In the genomic region with DNA sequence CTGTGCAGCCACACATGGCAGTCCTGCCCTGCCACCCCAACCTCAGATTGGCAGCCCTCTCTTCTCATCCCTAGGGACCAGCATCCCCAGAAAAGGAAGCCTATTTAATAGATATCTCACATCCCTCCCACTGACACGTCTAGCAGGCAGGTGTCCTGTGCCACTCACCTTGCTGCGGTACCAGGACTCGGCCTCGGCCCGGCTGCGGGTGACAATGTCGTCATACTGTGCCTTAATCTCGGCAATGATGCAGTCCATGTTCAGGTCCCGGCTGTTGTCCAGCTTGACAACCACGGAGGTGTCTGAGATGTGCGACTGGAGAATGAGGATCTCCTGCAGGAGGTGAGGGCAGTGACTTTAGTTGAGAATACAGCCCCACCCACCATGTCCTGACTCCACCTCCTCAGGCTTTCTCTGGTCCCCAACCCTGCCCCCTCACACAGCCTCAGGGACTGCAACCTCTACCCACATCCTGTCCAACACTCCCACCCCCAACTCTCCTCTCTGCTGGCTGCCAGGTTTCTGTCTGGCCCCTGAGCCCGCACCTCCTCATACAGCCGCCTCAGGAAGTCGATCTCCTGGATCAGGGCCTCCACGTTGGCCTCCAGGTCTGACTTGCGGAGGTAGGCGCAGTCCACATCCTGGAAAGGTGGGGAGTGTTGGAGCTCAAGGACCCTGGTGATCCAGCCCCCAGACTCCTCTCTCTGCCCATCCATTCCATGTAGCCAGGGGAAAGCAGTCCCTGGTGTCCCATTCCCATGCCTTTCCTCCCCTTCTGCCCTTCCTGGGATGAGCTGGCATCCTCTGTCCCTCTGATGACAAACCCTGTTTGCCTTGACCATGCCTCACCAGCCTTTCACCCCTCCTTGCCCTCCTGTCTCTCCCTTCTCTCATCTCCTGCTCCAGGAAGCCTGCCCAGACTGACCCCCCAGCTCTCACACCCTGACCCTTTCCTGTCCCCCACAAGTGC, we compare ENCODE assay signal across 14 cellular contexts. TPM values are rescaled to one million over a fixed set of nuclear protein-coding genes. Genes with fewer than 3 reads are reported as not detected.
DNase-seq lines count a peak whose midpoint lies in the region; ATAC-seq, FAIRE-seq and TF ChIP-seq lines count a peak whose summit lies in the region.
"Not testable (repeated sequence)": the region's sequence is repeated elsewhere in the genome, so short reads cannot be mapped to it uniquely, and the experiment has no call there.
"Had no signal": no experiment of that assay in that cellular context is flagged by ENCODE, and none has a peak within 500 bp of the region (broad histone marks: within the 10 kb centered on the region; RNA-seq: fewer than 3 reads in every experiment).

No MANE protein-coding gene starts in this region.

- CTCF ChIA-PET in A549 (lab: Yijun Ruan, JAX) (interaction anchor here (1.1 to 15.3 kb wide), 13 partner anchors 9 to 593 kb away, joined by 3 to 387 read pairs (median 9); a partner anchor contains a TSS), GM12878 (lab: Yijun Ruan, JAX) (interaction anchor here (0.6 kb wide), 1 partner anchor 45 kb away, joined by 4 read pairs; no protein-coding TSS in a partner anchor)
- CTCF ChIA-PET in PC-9 (lab: Charles Lee); naive thymus-derived CD4-positive, alpha-beta T cell (lab: Charles Lee): not testable (repeated sequence)

- POLR2A ChIA-PET in A549 (lab: Yijun Ruan, JAX), result interaction anchor here (0.7 to 1.2 kb wide), 6 partner anchors 23 to 141 kb away, joined by 3 to 6 read pairs (median 4); no protein-coding TSS in a partner anchor
- POLR2A ChIA-PET in PC-9 (lab: Charles Lee; ENCODE audit: unreplicated experiment); GM12878 (lab: Charles Lee); naive thymus-derived CD4-positive, alpha-beta T cell (lab: Charles Lee): not testable (repeated sequence)

- peak overlapping the region in 1 of 9 donors; percentile 13 for H3K27ac Mint-ChIP-seq in naive thymus-derived CD4-positive, alpha-beta T cell

- not testable (repeated sequence) for TF ChIP-seq CTCF in A549 (IDR thresholded peaks at IDR 0.05); PC-9 (conservative IDR thresholded peaks at IDR 0.05); GM12878 (IDR thresholded peaks at IDR 0.05 in 2 of 3, conservative IDR thresholded peaks at IDR 0.05 in 1 of 3; ENCODE audit: control insufficient read depth in 2 of 3, extremely low read depth in 1 of 3, insufficient read depth in 1 of 3, low read depth in 3 of 3, low read length in 3 of 3)

- H3K9me3 Mint-ChIP-seq in naive thymus-derived CD4-positive, alpha-beta T cell, result not testable (repeated sequence)

- peaks cover 0 to 13% (median 4%) of the 10 kb centered on the region in 7 donors for H3K4me1 Mint-ChIP-seq in naive thymus-derived CD4-positive, alpha-beta T cell

- H3K9me2 ChIP-seq in PC-9 (ENCODE audit: insufficient read depth), result not testable (repeated sequence)

- not testable (repeated sequence) for H4K20me1 ChIP-seq in PC-9 (ENCODE audit: insufficient read depth); GM12878 (ENCODE audit: control insufficient read depth, insufficient read depth)

- peak overlapping the region; percentile 29; the same call in 1 of the 2 replicates for H3K9ac ChIP-seq in GM12878 (ENCODE audit: control insufficient read depth, insufficient read depth, low read length)

- not testable (repeated sequence) for H3K36me3 ChIP-seq in PC-9 (ENCODE audit: low read depth); GM12878 (ENCODE audit: control insufficient read depth in 2 of 2, insufficient read depth in 2 of 2, low read length in 1 of 2); naive thymus-derived CD4-positive, alpha-beta T cell (ENCODE audit: control insufficient read depth in 2 of 3, insufficient read depth in 3 of 3, low read length in 3 of 3)

- intact Hi-C loops in PC-9 (cut with micrococcal nuclease; ENCODE audit: unreplicated experiment); GM12878 (cut with micrococcal nuclease; ENCODE audit: unreplicated experiment); naive thymus-derived CD4-positive, alpha-beta T cell (cut with micrococcal nuclease): not testable (repeated sequence)

- H3K9me3 ChIP-seq in A549; PC-9 (ENCODE audit: insufficient read depth, low read depth); GM12878 (replicated peaks; ENCODE audit: control insufficient read depth, insufficient read depth, low read length); naive thymus-derived CD4-positive, alpha-beta T cell (ENCODE audit: control insufficient read depth in 2 of 3, low read length in 3 of 3): not testable (repeated sequence)

- not testable (repeated sequence) for H3K4me3 Mint-ChIP-seq in naive thymus-derived CD4-positive, alpha-beta T cell

- H3K27ac ChIP-seq in A549 (peak overlapping the region; percentile 96 to 100), PC-9 (peak overlapping the region; percentile 74)
- H3K27ac ChIP-seq in GM12878 (ENCODE audit: control insufficient read depth, insufficient read depth); naive thymus-derived CD4-positive, alpha-beta T cell (ENCODE audit: low read depth, low read length): not testable (repeated sequence)

- in situ Hi-C loops in GM12878 (cut with MboI), result not testable (repeated sequence)

- H3K4me3 ChIP-seq in A549 (peak overlapping the region; percentile 59), PC-9 (peak overlapping the region; percentile 50; the same call in 1 of the 2 replicates)
- not testable (repeated sequence) for H3K4me3 ChIP-seq in GM12878; naive thymus-derived CD4-positive, alpha-beta T cell (ENCODE audit: low read length)

- H3K4me2 ChIP-seq in A549 (peak overlapping the region; percentile 94), PC-9 (peak overlapping the region; percentile 66), GM12878 (ENCODE audit: control insufficient read depth, insufficient read depth) (peak overlapping the region; percentile 60)

- H3K27me3 Mint-ChIP-seq in naive thymus-derived CD4-positive, alpha-beta T cell, result peaks cover 0 to 13% (median 5%) of the 10 kb centered on the region in 5 donors

- BruUV-seq in PC-9 (replicated peaks; lab: Mats Ljungman, UMichigan); GM12878 (replicated peaks; lab: Mats Ljungman, UMichigan): not testable (repeated sequence)

- peak; percentile 52 to 67 for ATAC-seq in A549
- peak; percentile 97 for ATAC-seq in GM18511 (IDR thresholded peaks at IDR 0.05; ENCODE audit: unreplicated experiment)
- peak; percentile 95 for ATAC-seq in GM19463 (IDR thresholded peaks at IDR 0.05; ENCODE audit: unreplicated experiment)
- ATAC-seq in HG02610 (IDR thresholded peaks at IDR 0.05; ENCODE audit: unreplicated experiment), result peak; percentile 81
- peak; percentile 97 for ATAC-seq in HG03354 (IDR thresholded peaks at IDR 0.05; ENCODE audit: poor library complexity, severe bottlenecking, unreplicated experiment)
- peak; percentile 98 for ATAC-seq in GM12878
- peak; percentile 78 for ATAC-seq in naive thymus-derived CD4-positive, alpha-beta T cell

- peak; percentile 52 for TF ChIP-seq POLR2A in A549 (IDR thresholded peaks at IDR 0.05; ENCODE audit: low read length)
- TF ChIP-seq POLR2A in GM12878 (IDR thresholded peaks at IDR 0.05; ENCODE audit: low read depth, low read length), result not testable (repeated sequence)

- WGBS in A549 (ENCODE audit: missing lambda C conversion rate), result 23% methylated on average over 17 of the region's 17 CpGs
- 66% methylated on average over 13 of the region's 17 CpGs for WGBS in GM12878 (ENCODE audit: insufficient coverage, insufficient replicate concordance, low lambda C conversion rate, missing lambda C conversion rate)

- peaks cover 55% of the 10 kb centered on the region for H3K4me1 ChIP-seq in A549
- peaks cover 38% of the 10 kb centered on the region for H3K4me1 ChIP-seq in PC-9 (replicated peaks; ENCODE audit: insufficient read depth)
- not testable (repeated sequence) for H3K4me1 ChIP-seq in GM12878 (ENCODE audit: control insufficient read depth, insufficient read depth, low read length); naive thymus-derived CD4-positive, alpha-beta T cell (ENCODE audit: control insufficient read depth in 2 of 2, insufficient read depth in 2 of 2, low read length in 2 of 2)

- not testable (repeated sequence) for H2AFZ ChIP-seq in PC-9; GM12878 (ENCODE audit: control insufficient read depth, low read depth, low read length)

- SMC1A ChIA-PET in GM12878 (lab: Charles Lee; ENCODE audit: uncharacterized antibody, unreplicated experiment), result not testable (repeated sequence)

- peaks cover 21% of the 10 kb centered on the region for H3F3A ChIP-seq in PC-9 (ENCODE audit: insufficient read depth, low read depth)

- RAD21 ChIA-PET in GM12878 (lab: Charles Lee; ENCODE audit: unreplicated experiment), result not testable (repeated sequence)

- peak; percentile 89 for FAIRE-seq in A549 (lab: Jason Lieb, UNC)
- FAIRE-seq in GM12878 (lab: Jason Lieb, UNC), result peak; percentile 97

- DNase-seq in A549 (ENCODE audit: low read depth in 1 of 2, low spot score in 1 of 2) (peak in 1 of 2 experiments; percentile 90), PC-9 (peak in 1 of 2 experiments; percentile 51), GM12878 (ENCODE audit: low read depth, low spot score) (peak; percentile 15)
- not testable (repeated sequence) for DNase-seq in naive thymus-derived CD4-positive, alpha-beta T cell

- not testable (repeated sequence) for TF ChIP-seq RAD21 in A549 (conservative IDR thresholded peaks at IDR 0.05 in 1 of 2, IDR thresholded peaks at IDR 0.05 in 1 of 2); GM12878 (IDR thresholded peaks at IDR 0.05; ENCODE audit: insufficient read depth, low read depth, low read length)

- H3K27me3 ChIP-seq in PC-9 (ENCODE audit: insufficient read depth, low read depth); GM12878 (replicated peaks in 1 of 2; ENCODE audit: control insufficient read depth in 2 of 2, insufficient read depth in 2 of 2, low read length in 1 of 2); naive thymus-derived CD4-positive, alpha-beta T cell (ENCODE audit: control insufficient read depth in 2 of 2, insufficient read depth in 2 of 2, low read length in 2 of 2): not testable (repeated sequence)

- H3K79me2 ChIP-seq in PC-9 (ENCODE audit: low read depth); GM12878 (ENCODE audit: control insufficient read depth, insufficient read depth, low read length): not testable (repeated sequence)

- H3K36me3 Mint-ChIP-seq in naive thymus-derived CD4-positive, alpha-beta T cell, result not testable (repeated sequence)

- not testable (repeated sequence) for TF ChIP-seq EP300 in A549 (IDR thresholded peaks at IDR 0.05); GM12878 (IDR thresholded peaks at IDR 0.05; ENCODE audit: borderline replicate concordance in 1 of 2, control insufficient read depth in 1 of 2, low read depth in 2 of 2, low read length in 2 of 2)

RNA-seq across cellular contexts. Expression of a gene that starts 3.2 kb away (rescaled TPM):
- polyA plus RNA-seq in A549 (2011; rRNA removed) (1,799 and 1,935 TPM in 2 replicates), A549 (2017; fragmentation: RNase III; extraction: RNeasy Plus Mini Kit Qiagen cat#74134 plus additional on column Dnase treatment) (3,419 to 3,643 TPM (median 3,445 TPM) in 3 replicates), GM12878 (2011; rRNA removed) (0.05 and 0.06 TPM in 2 replicates), GM12878 (2014; fragmentation: Illumina TruSeq; extraction: Trizol) (not detected in 2 replicates), GM12878 (2014; fragmentation: Nextera tagmentation; extraction: Ambion mirVana) (not detected), GM12878 (2014; rRNA removed) (not detected in 2 replicates), GM12878 (2016; fragmentation: Nextera tagmentation; extraction: Ambion mirVana) (not detected)
- polyA plus RNA-seq in A549 (2012; cell fraction: cytosol; rRNA removed), result 4,307 and 4,853 TPM in 2 replicates
- 4,173 and 4,472 TPM in 2 replicates for polyA plus RNA-seq in A549 (2012; cell fraction: nucleus; rRNA removed)
- 632 and 835 TPM in 2 replicates for polyA minus RNA-seq in A549 (2011; rRNA and poly(A)+ RNA removed)
- total RNA-seq in PC-9 (2021) (2.5 and 4.3 TPM in 2 replicates), GM12878 (2014; rRNA removed) (not detected in 2 replicates), GM12878 (2014; rRNA removed; fragmentation: Illumina TruSeq; extraction: Trizol) (not detected in 2 replicates), GM12878 (2021) (0.15 and 0.35 TPM in 2 replicates)
- not detected in 2 replicates for total RNA-seq in GM12878 (2013; cell fraction: nucleolus; rRNA removed)
- polyA plus RNA-seq in GM12878 (2011; ENCODE audit: low read depth), result not detected
- 0.10 TPM in 2 replicates for polyA plus RNA-seq in GM12878 (2011; cell fraction: cytosol; rRNA removed)
- polyA plus RNA-seq in GM12878 (2011; cell fraction: nucleus; rRNA removed), result 0.13 and 0.19 TPM in 2 replicates
- polyA plus RNA-seq in GM12878 (2012), result not detected in 2 replicates
- polyA minus RNA-seq in GM12878 (2011; rRNA and poly(A)+ RNA removed), result not detected in 2 replicates
- not detected in 2 replicates for polyA minus RNA-seq in GM12878 (2011; cell fraction: cytosol; rRNA and poly(A)+ RNA removed)
- not detected in 2 replicates for polyA minus RNA-seq in GM12878 (2011; cell fraction: nucleus; rRNA and poly(A)+ RNA removed)
- under 1 TPM in 2 of 5 experiments, not detected in 3; 0.15 to 0.21 TPM for total RNA-seq in naive thymus-derived CD4-positive, alpha-beta T cell
- not detected for polyA plus RNA-seq in naive thymus-derived CD4-positive, alpha-beta T cell
- total RNA-seq: activated T-helper 1 cell treated with anti-CD3 and anti-CD28 coated beads, Interleukin-12 subunit alpha, Interleukin-12 subunit beta, Interleukin-2, Interleukin-4 antibody, amounts not matched to agents 30 ng/mL and 10 ng/mL and 1 ng/mL, durations not matched to agents 14 hours and 24 hours and 36 hours; CD4-positive, CD25-positive, alpha-beta regulatory T cell; glomerular endothelial cell; right cardiac atrium had no signal
- polyA plus RNA-seq: CD4-positive, CD25-positive, alpha-beta regulatory T cell; right cardiac atrium had no signal

RNA-seq across cellular contexts. Expression of a gene that starts 13.7 kb away (rescaled TPM):
- 23.5 and 43.0 TPM in 2 replicates for polyA plus RNA-seq in A549 (2011; rRNA removed)
- 10.6 and 13.1 TPM in 2 replicates for polyA plus RNA-seq in A549 (2012; cell fraction: cytosol; rRNA removed)
- polyA plus RNA-seq in A549 (2012; cell fraction: nucleus; rRNA removed), result 73.1 and 148 TPM in 2 replicates
- polyA plus RNA-seq in A549 (2017; fragmentation: RNase III; extraction: RNeasy Plus Mini Kit Qiagen cat#74134 plus additional on column Dnase treatment), result 331 to 441 TPM (median 378 TPM) in 3 replicates
- 4.4 and 5.3 TPM in 2 replicates for polyA minus RNA-seq in A549 (2011; rRNA and poly(A)+ RNA removed)
- total RNA-seq in PC-9 (2021), result 2.7 and 5.7 TPM in 2 replicates
- 0.81 and 1.1 TPM in 2 replicates for total RNA-seq in GM12878 (2013; cell fraction: nucleolus; rRNA removed)
- total RNA-seq in GM12878 (2014; rRNA removed), result 0.11 and 0.27 TPM in 2 replicates
- 0.09 TPM in 1 of 2 replicates, not detected in the other for total RNA-seq in GM12878 (2014; rRNA removed; fragmentation: Illumina TruSeq; extraction: Trizol)
- total RNA-seq in GM12878 (2021), result 0.29 and 0.33 TPM in 2 replicates
- not detected for polyA plus RNA-seq in GM12878 (2011; ENCODE audit: low read depth)
- polyA plus RNA-seq in GM12878 (2011; rRNA removed), result 0.39 and 0.54 TPM in 2 replicates
- 0.84 and 0.89 TPM in 2 replicates for polyA plus RNA-seq in GM12878 (2011; cell fraction: cytosol; rRNA removed)
- polyA plus RNA-seq in GM12878 (2011; cell fraction: nucleus; rRNA removed), result 2.3 TPM in 2 replicates
- 0.27 and 0.62 TPM in 2 replicates for polyA plus RNA-seq in GM12878 (2012)
- polyA plus RNA-seq in GM12878 (2014; fragmentation: Illumina TruSeq; extraction: Trizol), result not detected in 2 replicates
- not detected for polyA plus RNA-seq in GM12878 (2014; fragmentation: Nextera tagmentation; extraction: Ambion mirVana)
- 0.13 and 0.23 TPM in 2 replicates for polyA plus RNA-seq in GM12878 (2014; rRNA removed)
- polyA plus RNA-seq in GM12878 (2016; fragmentation: Nextera tagmentation; extraction: Ambion mirVana), result under 1 TPM; 0.12 to 0.13 TPM
- polyA minus RNA-seq in GM12878 (2011; rRNA and poly(A)+ RNA removed), result 0.98 TPM in 1 of 2 replicates, not detected in the other
- polyA minus RNA-seq in GM12878 (2011; cell fraction: cytosol; rRNA and poly(A)+ RNA removed), result 0.67 TPM in 1 of 2 replicates, not detected in the other
- 0.19 and 0.48 TPM in 2 replicates for polyA minus RNA-seq in GM12878 (2011; cell fraction: nucleus; rRNA and poly(A)+ RNA removed)
- 1 to 10 TPM in 1 of 5 experiments, under 1 TPM in 1, not detected in 3; 0.13 to 1.5 TPM for total RNA-seq in naive thymus-derived CD4-positive, alpha-beta T cell
- not detected for polyA plus RNA-seq in naive thymus-derived CD4-positive, alpha-beta T cell
- total RNA-seq: CD4-positive, CD25-positive, alpha-beta regulatory T cell; glomerular endothelial cell; right cardiac atrium had no signal
- polyA plus RNA-seq: right cardiac atrium had no signal

RNA-seq across cellular contexts. Expression of a gene that starts 33.1 kb away (rescaled TPM):
- 11.6 and 20.4 TPM in 2 replicates for polyA plus RNA-seq in A549 (2011; rRNA removed)
- 2.3 TPM in 2 replicates for polyA plus RNA-seq in A549 (2012; cell fraction: cytosol; rRNA removed)
- 1.4 and 1.8 TPM in 2 replicates for polyA plus RNA-seq in A549 (2012; cell fraction: nucleus; rRNA removed)
- 43.3 to 52.1 TPM (median 44.8 TPM) in 3 replicates for polyA plus RNA-seq in A549 (2017; fragmentation: RNase III; extraction: RNeasy Plus Mini Kit Qiagen cat#74134 plus additional on column Dnase treatment)
- 3.5 and 4.8 TPM in 2 replicates for polyA minus RNA-seq in A549 (2011; rRNA and poly(A)+ RNA removed)
- total RNA-seq in PC-9 (2021), result 0.43 TPM in 1 of 2 replicates, not detected in the other
- total RNA-seq in GM12878 (2013; cell fraction: nucleolus; rRNA removed), result not detected in 2 replicates
- total RNA-seq in GM12878 (2014; rRNA removed), result not detected in 2 replicates
- not detected in 2 replicates for total RNA-seq in GM12878 (2014; rRNA removed; fragmentation: Illumina TruSeq; extraction: Trizol)
- not detected in 2 replicates for total RNA-seq in GM12878 (2021)
- not detected for polyA plus RNA-seq in GM12878 (2011; ENCODE audit: low read depth)
- not detected in 2 replicates for polyA plus RNA-seq in GM12878 (2011; rRNA removed)
- polyA plus RNA-seq in GM12878 (2011; cell fraction: cytosol; rRNA removed), result not detected in 2 replicates
- not detected in 2 replicates for polyA plus RNA-seq in GM12878 (2011; cell fraction: nucleus; rRNA removed)
- polyA plus RNA-seq in GM12878 (2012), result not detected in 2 replicates
- not detected in 2 replicates for polyA plus RNA-seq in GM12878 (2014; fragmentation: Illumina TruSeq; extraction: Trizol)
- not detected for polyA plus RNA-seq in GM12878 (2014; fragmentation: Nextera tagmentation; extraction: Ambion mirVana)
- not detected in 2 replicates for polyA plus RNA-seq in GM12878 (2014; rRNA removed)
- polyA plus RNA-seq in GM12878 (2016; fragmentation: Nextera tagmentation; extraction: Ambion mirVana), result not detected
- polyA minus RNA-seq in GM12878 (2011; rRNA and poly(A)+ RNA removed), result not detected in 2 replicates
- polyA minus RNA-seq in GM12878 (2011; cell fraction: cytosol; rRNA and poly(A)+ RNA removed), result not detected in 2 replicates
- not detected in 2 replicates for polyA minus RNA-seq in GM12878 (2011; cell fraction: nucleus; rRNA and poly(A)+ RNA removed)
- not detected for total RNA-seq in naive thymus-derived CD4-positive, alpha-beta T cell
- polyA plus RNA-seq in naive thymus-derived CD4-positive, alpha-beta T cell, result not detected
- total RNA-seq: activated T-helper 1 cell treated with anti-CD3 and anti-CD28 coated beads, Interleukin-12 subunit alpha, Interleukin-12 subunit beta, Interleukin-2, Interleukin-4 antibody, amounts not matched to agents 30 ng/mL and 10 ng/mL and 1 ng/mL, durations not matched to agents 14 hours and 24 hours and 36 hours; CD4-positive, CD25-positive, alpha-beta regulatory T cell; glomerular endothelial cell; right cardiac atrium; SJSA1; upper lobe of left lung had no signal
- polyA plus RNA-seq: CD4-positive, CD25-positive, alpha-beta regulatory T cell; right cardiac atrium had no signal

RNA-seq across cellular contexts. Expression of a gene that starts 55.1 kb away (rescaled TPM):
- 2,033 and 2,623 TPM in 2 replicates for polyA plus RNA-seq in A549 (2011; rRNA removed)
- polyA plus RNA-seq in A549 (2012; cell fraction: cytosol; rRNA removed), result 5,680 and 6,103 TPM in 2 replicates
- polyA plus RNA-seq in A549 (2012; cell fraction: nucleus; rRNA removed), result 6,979 and 9,418 TPM in 2 replicates
- 3,055 to 3,652 TPM (median 3,189 TPM) in 3 replicates for polyA plus RNA-seq in A549 (2017; fragmentation: RNase III; extraction: RNeasy Plus Mini Kit Qiagen cat#74134 plus additional on column Dnase treatment)
- polyA minus RNA-seq in A549 (2011; rRNA and poly(A)+ RNA removed), result 2,472 and 2,922 TPM in 2 replicates
- 3,783 and 4,555 TPM in 2 replicates for total RNA-seq in PC-9 (2021)
- total RNA-seq in GM12878 (2013; cell fraction: nucleolus; rRNA removed), result 7.8 and 11.5 TPM in 2 replicates
- 3.1 and 3.4 TPM in 2 replicates for total RNA-seq in GM12878 (2014; rRNA removed)
- total RNA-seq in GM12878 (2014; rRNA removed; fragmentation: Illumina TruSeq; extraction: Trizol), result 3.8 and 4.0 TPM in 2 replicates
- 6.6 and 7.6 TPM in 2 replicates for total RNA-seq in GM12878 (2021)
- polyA plus RNA-seq in GM12878 (2011; ENCODE audit: low read depth), result 9.1 TPM
- 7.6 and 15.3 TPM in 2 replicates for polyA plus RNA-seq in GM12878 (2011; rRNA removed)
- polyA plus RNA-seq in GM12878 (2011; cell fraction: cytosol; rRNA removed), result 12.4 and 16.6 TPM in 2 replicates
- 10.1 and 10.9 TPM in 2 replicates for polyA plus RNA-seq in GM12878 (2011; cell fraction: nucleus; rRNA removed)
- polyA plus RNA-seq in GM12878 (2012), result 4.5 and 7.9 TPM in 2 replicates
- 1.5 and 1.9 TPM in 2 replicates for polyA plus RNA-seq in GM12878 (2014; fragmentation: Illumina TruSeq; extraction: Trizol)
- polyA plus RNA-seq in GM12878 (2014; fragmentation: Nextera tagmentation; extraction: Ambion mirVana), result 1 to 10 TPM in 1 of 2 experiments, under 1 TPM in 1; 0.90 to 4.6 TPM
- polyA plus RNA-seq in GM12878 (2014; rRNA removed), result 5.0 and 5.4 TPM in 2 replicates
- polyA plus RNA-seq in GM12878 (2016; fragmentation: Nextera tagmentation; extraction: Ambion mirVana), result 10 to 100 TPM; 17.8 to 18.7 TPM
- polyA minus RNA-seq in GM12878 (2011; rRNA and poly(A)+ RNA removed), result 1.7 and 5.4 TPM in 2 replicates
- polyA minus RNA-seq in GM12878 (2011; cell fraction: cytosol; rRNA and poly(A)+ RNA removed), result 12.0 and 17.3 TPM in 2 replicates
- polyA minus RNA-seq in GM12878 (2011; cell fraction: nucleus; rRNA and poly(A)+ RNA removed), result 4.8 and 9.0 TPM in 2 replicates
- total RNA-seq in naive thymus-derived CD4-positive, alpha-beta T cell, result 10 to 100 TPM in 1 of 5 experiments, not detected in 4; 36.1 TPM
- polyA plus RNA-seq in naive thymus-derived CD4-positive, alpha-beta T cell, result not detected
- total RNA-seq: CD4-positive, CD25-positive, alpha-beta regulatory T cell had no signal
